ENCODE assay signal across 8 cellular contexts in the genomic region with DNA sequence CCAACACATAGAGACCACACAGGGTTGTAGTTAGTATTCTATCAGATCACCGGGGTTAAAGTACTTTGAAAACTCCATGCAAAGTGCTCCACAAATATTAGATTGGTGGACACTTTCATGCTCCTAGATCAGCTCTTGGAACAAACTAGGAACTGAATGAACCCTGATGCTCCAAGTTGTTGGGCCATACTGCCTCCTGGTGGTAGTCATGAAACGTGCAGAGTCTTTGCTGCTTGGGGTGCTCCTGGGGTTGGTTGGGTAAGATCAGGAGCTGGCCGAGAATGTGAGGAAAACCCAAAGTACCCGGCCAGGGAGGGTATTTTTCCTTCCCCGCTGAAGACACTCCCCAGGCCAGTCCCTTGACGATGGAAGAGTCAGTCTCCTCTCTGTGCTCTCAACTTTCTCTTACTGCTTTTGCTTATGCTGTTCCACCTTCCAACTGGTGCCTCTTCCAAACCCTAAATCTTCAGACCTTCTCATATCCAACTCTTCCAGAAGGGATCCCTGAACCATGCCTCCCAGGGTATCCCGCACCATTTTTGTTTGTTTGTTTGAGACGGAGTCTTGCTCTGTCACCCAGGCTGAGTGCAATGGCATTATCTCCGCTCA. TPM values are rescaled to one million over a fixed set of nuclear protein-coding genes. Genes with fewer than 3 reads are reported as not detected.
DNase-seq lines count a peak whose midpoint lies in the region; ATAC-seq and TF ChIP-seq lines count a peak whose summit lies in the region.

No MANE protein-coding gene starts in this region.

- H3F3A ChIP-seq in DOHH2 (ENCODE audit: control insufficient read depth, insufficient read depth) = no peaks in the 10 kb centered on the region

- H3K27me3 ChIP-seq in DOHH2 (ENCODE audit: control insufficient read depth, low read length) = no peaks in the 10 kb centered on the region

- TF ChIP-seq CTCF in DOHH2 (IDR thresholded peaks at IDR 0.05; ENCODE audit: low read depth, low read length, poor library complexity, severe bottlenecking) (peak; percentile 95), glutamatergic neuron (IDR thresholded peaks at IDR 0.05; ENCODE audit: partially characterized antibody, unreplicated experiment) (peak; percentile 84)

- no peaks in the 10 kb centered on the region for H4K20me1 ChIP-seq in DOHH2 (ENCODE audit: control insufficient read depth, insufficient read depth, low read depth, low read length)

- H3K27ac Mint-ChIP-seq in activated naive CD4-positive, alpha-beta T cell treated with anti-CD3 and anti-CD28 coated beads for 36 hours = no peak overlapping the region
- H3K27ac Mint-ChIP-seq in glutamatergic neuron (ENCODE audit: unreplicated experiment) = no peak overlapping the region

- no peaks in the 10 kb centered on the region for H3K9me3 ChIP-seq in DOHH2 (ENCODE audit: control insufficient read depth, insufficient read depth, low read length)

- CTCF ChIA-PET in activated naive CD4-positive, alpha-beta T cell treated with anti-CD3 and anti-CD28 coated beads for 36 hours (lab: Charles Lee) = interaction anchor here (0.7 to 2.6 kb wide), 30 partner anchors 12 to 410 kb away, joined by 3 to 28 read pairs (median 4); partner anchors contain the start of genes CNNM2, INA and NT5C2

- H3K27me3 Mint-ChIP-seq in activated naive CD4-positive, alpha-beta T cell treated with anti-CD3 and anti-CD28 coated beads for 36 hours (ENCODE audit: low read depth) = no peaks in the 10 kb centered on the region
- H3K27me3 Mint-ChIP-seq in glutamatergic neuron (ENCODE audit: unreplicated experiment) = peaks cover 1% of the 10 kb centered on the region

- H3K4me3 Mint-ChIP-seq in activated naive CD4-positive, alpha-beta T cell treated with anti-CD3 and anti-CD28 coated beads for 36 hours = no peak overlapping the region
- H3K4me3 Mint-ChIP-seq in glutamatergic neuron (ENCODE audit: unreplicated experiment) = no peak overlapping the region

- H3K9me2 ChIP-seq in DOHH2 (replicated peaks; ENCODE audit: control insufficient read depth, low read length) = no peaks in the 10 kb centered on the region

- H3K4me1 ChIP-seq in DOHH2 (ENCODE audit: control insufficient read depth, low read length) = peaks cover 8% of the 10 kb centered on the region

- H3K4me3 ChIP-seq in DOHH2 (ENCODE audit: low read length) = no peak overlapping the region

- H3K4me1 Mint-ChIP-seq in activated naive CD4-positive, alpha-beta T cell treated with anti-CD3 and anti-CD28 coated beads for 36 hours (ENCODE audit: low read depth) = peaks cover 17% of the 10 kb centered on the region
- no peaks in the 10 kb centered on the region for H3K4me1 Mint-ChIP-seq in glutamatergic neuron (ENCODE audit: low read depth, unreplicated experiment)

- intact Hi-C loops in activated naive CD4-positive, alpha-beta T cell treated with anti-CD3 and anti-CD28 coated beads for 36 hours (cut with micrococcal nuclease) = loop anchor here (1.0 to 10.0 kb wide), 7 partner anchors 90 to 409 kb away; no protein-coding TSS in a partner anchor

- DNase-seq in HuH-7.5 (ENCODE audit: low spot score) (peak; percentile 88), glutamatergic neuron (peak; percentile 71), pons (ENCODE audit: low spot score) (peak; percentile 90), ureter (ENCODE audit: low spot score) (peak; percentile 84)
- DNase-seq in activated naive CD4-positive, alpha-beta T cell treated with anti-CD3 and anti-CD28 coated beads for 36 hours = peak; percentile 83

- H3K4me2 ChIP-seq in DOHH2 (ENCODE audit: low read length) = no peak overlapping the region

- ATAC-seq in SK-N-SH treated with all-trans-retinoic acid at 6 μM for 48 hours (peak; percentile 92), HG03565 (IDR thresholded peaks at IDR 0.05; ENCODE audit: unreplicated experiment) (no peak)

- no peaks in the 10 kb centered on the region for H3K36me3 Mint-ChIP-seq in activated naive CD4-positive, alpha-beta T cell treated with anti-CD3 and anti-CD28 coated beads for 36 hours (ENCODE audit: low read depth)
- no peaks in the 10 kb centered on the region for H3K36me3 Mint-ChIP-seq in glutamatergic neuron (ENCODE audit: unreplicated experiment)

- H3K9me3 Mint-ChIP-seq in activated naive CD4-positive, alpha-beta T cell treated with anti-CD3 and anti-CD28 coated beads for 36 hours = no peaks in the 10 kb centered on the region
- H3K9me3 Mint-ChIP-seq in glutamatergic neuron (ENCODE audit: unreplicated experiment) = no peaks in the 10 kb centered on the region

- H3K79me2 ChIP-seq in DOHH2 (ENCODE audit: control insufficient read depth, low read length) = no peaks in the 10 kb centered on the region

- no peaks in the 10 kb centered on the region for H3K36me3 ChIP-seq in DOHH2 (ENCODE audit: control insufficient read depth, low read length)

- H3K27ac ChIP-seq in DOHH2 (ENCODE audit: low read depth, low read length) = no peak overlapping the region

TF ChIP-seq in SK-N-SH treated with all-trans-retinoic acid at 6 μM for 48 hours, 23 proteins besides CTCF, POLR2A, EP300 and RAD21:
- no peak for TF ChIP-seq TCF4 (CRISPR knock-in tag; IDR thresholded peaks at IDR 0.05; ENCODE audit: borderline replicate concordance)

RNA-seq across cellular contexts. Expression of gene RPEL1, which starts 0.9 kb away (rescaled TPM):
- total RNA-seq in activated naive CD4-positive, alpha-beta T cell treated with anti-CD3 and anti-CD28 coated beads for 36 hours = under 1 TPM in 1 of 2 experiments, not detected in 1; 0.17 TPM
- total RNA-seq in glutamatergic neuron (ENCODE audit: unreplicated experiment) = not detected
- total RNA-seq in ureter = not detected

RNA-seq across cellular contexts. Expression of gene INA, which starts 32.2 kb away (rescaled TPM):
- total RNA-seq in activated naive CD4-positive, alpha-beta T cell treated with anti-CD3 and anti-CD28 coated beads for 36 hours = under 1 TPM; 0.10 TPM
- total RNA-seq in glutamatergic neuron (ENCODE audit: unreplicated experiment) = 625 TPM
- 2.0 TPM for total RNA-seq in ureter

RNA-seq across cellular contexts. Expression of gene NT5C2, which starts 51.7 kb away (rescaled TPM):
- total RNA-seq in activated naive CD4-positive, alpha-beta T cell treated with anti-CD3 and anti-CD28 coated beads for 36 hours = 10 to 100 TPM; 39.3 to 44.3 TPM
- total RNA-seq in glutamatergic neuron (ENCODE audit: unreplicated experiment) (68.5 TPM), ureter (172 TPM)

Comparison
In these comparisons a context has a peak if more than half of its experiments do, and no peak if none do; other contexts are left out.
1. RNA of gene INA, which starts 32.2 kb away (total RNA-seq): 625 TPM in glutamatergic neuron (single experiment); 2.0 TPM in ureter (single experiment) and 0.10 TPM in activated naive CD4-positive, alpha-beta T cell treated with anti-CD3 and anti-CD28 coated beads for 36 hours; every median in the first group is over 100 times any median in the second.
2. Peak in every context shown above with its lines, with median percentiles within 50 percentile points of each other: DNase-seq.